8 cellular contexts compared by ENCODE assay signal in the genomic region with DNA sequence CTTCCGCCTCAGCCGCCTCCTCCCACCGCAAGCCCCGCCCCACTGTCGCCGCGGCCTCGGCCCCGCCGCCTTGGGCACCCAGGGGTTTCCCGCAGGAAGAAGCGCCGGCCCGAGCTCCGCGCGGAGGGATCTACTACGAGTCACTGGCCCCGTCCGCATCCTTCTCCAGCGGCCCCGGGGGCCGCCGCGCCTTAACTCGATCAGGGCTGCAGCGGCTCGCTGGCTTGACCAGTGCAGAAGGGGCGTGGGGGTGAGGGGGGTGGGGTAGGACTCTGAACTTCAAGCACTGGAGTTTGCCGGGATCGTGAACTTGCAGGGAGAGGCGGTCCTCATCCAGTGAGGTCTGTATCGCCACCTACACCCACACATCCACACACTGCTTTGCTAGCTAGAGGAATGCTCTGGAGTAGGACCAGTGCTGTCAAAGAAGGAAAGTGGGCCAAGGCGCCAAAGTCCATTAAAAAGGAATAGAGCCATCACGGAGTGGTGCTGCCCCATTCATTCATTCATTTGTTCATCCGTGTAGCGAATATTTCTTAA.
DNase-seq lines count a peak whose midpoint lies in the region; ATAC-seq and TF ChIP-seq lines count a peak whose summit lies in the region.
"Not testable (repeated sequence)": the region's sequence is repeated elsewhere in the genome, so short reads cannot be mapped to it uniquely, and the experiment has no call there.

No MANE protein-coding gene starts in this region.

- CTCF ChIA-PET in activated CD8-positive, alpha-beta memory T cell treated with anti-CD3 and anti-CD28 coated beads, Interleukin-2, amount 10 ng/mL, durations not matched to agents 7 days and 5 days (lab: Charles Lee) = not testable (repeated sequence)

- peak; percentile 69 to 71 for ATAC-seq in CD4-positive, CD25-positive, alpha-beta regulatory T cell (ENCODE audit: low read depth in 2 of 2)
- peak; percentile 78 for ATAC-seq in RWPE2 (ENCODE audit: low read depth)
- ATAC-seq in activated CD8-positive, alpha-beta memory T cell treated with anti-CD3 and anti-CD28 coated beads, Interleukin-2, amount 10 ng/mL, durations not matched to agents 7 days and 5 days = peak; percentile 92
- ATAC-seq in central memory CD8-positive, alpha-beta T cell (replicated peaks; ENCODE audit: extremely low read depth, poor library complexity, severe bottlenecking) = peak; percentile 88
- ATAC-seq in left ventricle myocardium superior = peak; percentile 84
- not testable (repeated sequence) for ATAC-seq in thoracic aorta (ENCODE audit: insufficient number of reproducible peaks, low FRiP score, low read depth)

- H3K4me1 Mint-ChIP-seq in CD4-positive, CD25-positive, alpha-beta regulatory T cell; activated CD8-positive, alpha-beta memory T cell treated with anti-CD3 and anti-CD28 coated beads, Interleukin-2, amount 10 ng/mL, durations not matched to agents 7 days and 5 days; central memory CD8-positive, alpha-beta T cell; neural crest cell: not testable (repeated sequence)

- intact Hi-C loops in left ventricle myocardium superior (cut with micrococcal nuclease) = not testable (repeated sequence)

- H3K36me3 Mint-ChIP-seq in CD4-positive, CD25-positive, alpha-beta regulatory T cell; activated CD8-positive, alpha-beta memory T cell treated with anti-CD3 and anti-CD28 coated beads, Interleukin-2, amount 10 ng/mL, durations not matched to agents 7 days and 5 days; central memory CD8-positive, alpha-beta T cell (ENCODE audit: insufficient read depth); neural crest cell (ENCODE audit: low read depth): not testable (repeated sequence)

- not testable (repeated sequence) for H3K27ac Mint-ChIP-seq in CD4-positive, CD25-positive, alpha-beta regulatory T cell; activated CD8-positive, alpha-beta memory T cell treated with anti-CD3 and anti-CD28 coated beads, Interleukin-2, amount 10 ng/mL, durations not matched to agents 7 days and 5 days; central memory CD8-positive, alpha-beta T cell (ENCODE audit: low read depth); neural crest cell (ENCODE audit: unreplicated experiment)

- H3K4me1 ChIP-seq in CD4-positive, CD25-positive, alpha-beta regulatory T cell (ENCODE audit: control insufficient read depth, insufficient read depth, low read length, poor library complexity, severe bottlenecking); HAP-1; RWPE2 (ENCODE audit: insufficient read depth, poor library complexity, severe bottlenecking); thoracic aorta (ENCODE audit: control insufficient read depth in 1 of 2, low read depth in 2 of 2): not testable (repeated sequence)

- not testable (repeated sequence) for DNase-seq in CD4-positive, CD25-positive, alpha-beta regulatory T cell; HAP-1 (ENCODE audit: low spot score in 2 of 2); RWPE2 (ENCODE audit: low spot score); activated CD8-positive, alpha-beta memory T cell treated with anti-CD3 and anti-CD28 coated beads, Interleukin-2, amount 10 ng/mL, durations not matched to agents 7 days and 5 days; central memory CD8-positive, alpha-beta T cell (ENCODE audit: low spot score in 2 of 2); left ventricle myocardium superior; neural crest cell (ENCODE audit: low read depth, low spot score); thoracic aorta (ENCODE audit: low spot score)

- H3K27me3 ChIP-seq in CD4-positive, CD25-positive, alpha-beta regulatory T cell (ENCODE audit: control insufficient read depth, insufficient read depth, low read length); HAP-1 (ENCODE audit: low read depth); RWPE2 (ENCODE audit: insufficient read depth, poor library complexity, severe bottlenecking); thoracic aorta (replicated peaks; ENCODE audit: insufficient read depth): not testable (repeated sequence)

- not testable (repeated sequence) for H3K27ac ChIP-seq in CD4-positive, CD25-positive, alpha-beta regulatory T cell (ENCODE audit: insufficient read depth, low read length, poor library complexity, severe bottlenecking); RWPE2 (ENCODE audit: poor library complexity, severe bottlenecking); thoracic aorta

- not testable (repeated sequence) for H3K36me3 ChIP-seq in CD4-positive, CD25-positive, alpha-beta regulatory T cell (ENCODE audit: control insufficient read depth, insufficient read depth, low read length); HAP-1 (replicated peaks); RWPE2 (ENCODE audit: low read depth); thoracic aorta

- not testable (repeated sequence) for H3K4me3 ChIP-seq in CD4-positive, CD25-positive, alpha-beta regulatory T cell (ENCODE audit: low read depth, low read length)
- peak overlapping the region; percentile 66 for H3K4me3 ChIP-seq in HAP-1
- peak overlapping the region; percentile 43 for H3K4me3 ChIP-seq in RWPE2 (ENCODE audit: severe bottlenecking)
- H3K4me3 ChIP-seq in thoracic aorta = peak overlapping the region; percentile 71

- TF ChIP-seq CTCF in RWPE2 (IDR thresholded peaks at IDR 0.05; ENCODE audit: poor library complexity, severe bottlenecking); neural crest cell (conservative IDR thresholded peaks at IDR 0.05); thoracic aorta (IDR thresholded peaks at IDR 0.05): not testable (repeated sequence)

- H3K9me3 Mint-ChIP-seq in CD4-positive, CD25-positive, alpha-beta regulatory T cell; activated CD8-positive, alpha-beta memory T cell treated with anti-CD3 and anti-CD28 coated beads, Interleukin-2, amount 10 ng/mL, durations not matched to agents 7 days and 5 days (ENCODE audit: low read depth); central memory CD8-positive, alpha-beta T cell; neural crest cell: not testable (repeated sequence)

- H3K9me3 ChIP-seq in CD4-positive, CD25-positive, alpha-beta regulatory T cell (ENCODE audit: control insufficient read depth in 2 of 2, low read length in 2 of 2); HAP-1; RWPE2 (ENCODE audit: severe bottlenecking); thoracic aorta: not testable (repeated sequence)

- in situ Hi-C loops in HAP-1 (cut with MboI; ENCODE audit: low sequenced_read_pairs) = not testable (repeated sequence)

- H3K27me3 Mint-ChIP-seq in CD4-positive, CD25-positive, alpha-beta regulatory T cell; activated CD8-positive, alpha-beta memory T cell treated with anti-CD3 and anti-CD28 coated beads, Interleukin-2, amount 10 ng/mL, durations not matched to agents 7 days and 5 days; central memory CD8-positive, alpha-beta T cell; neural crest cell (ENCODE audit: low read depth): not testable (repeated sequence)

- peak overlapping the region in 2 of 4 donors; percentile 76 to 84 for H3K4me3 Mint-ChIP-seq in CD4-positive, CD25-positive, alpha-beta regulatory T cell
- not testable (repeated sequence) for H3K4me3 Mint-ChIP-seq in activated CD8-positive, alpha-beta memory T cell treated with anti-CD3 and anti-CD28 coated beads, Interleukin-2, amount 10 ng/mL, durations not matched to agents 7 days and 5 days
- peak overlapping the region; percentile 70 for H3K4me3 Mint-ChIP-seq in central memory CD8-positive, alpha-beta T cell
- H3K4me3 Mint-ChIP-seq in neural crest cell = peak overlapping the region; percentile 75
